8 cellular contexts compared by ENCODE assay signal in the genomic region with DNA sequence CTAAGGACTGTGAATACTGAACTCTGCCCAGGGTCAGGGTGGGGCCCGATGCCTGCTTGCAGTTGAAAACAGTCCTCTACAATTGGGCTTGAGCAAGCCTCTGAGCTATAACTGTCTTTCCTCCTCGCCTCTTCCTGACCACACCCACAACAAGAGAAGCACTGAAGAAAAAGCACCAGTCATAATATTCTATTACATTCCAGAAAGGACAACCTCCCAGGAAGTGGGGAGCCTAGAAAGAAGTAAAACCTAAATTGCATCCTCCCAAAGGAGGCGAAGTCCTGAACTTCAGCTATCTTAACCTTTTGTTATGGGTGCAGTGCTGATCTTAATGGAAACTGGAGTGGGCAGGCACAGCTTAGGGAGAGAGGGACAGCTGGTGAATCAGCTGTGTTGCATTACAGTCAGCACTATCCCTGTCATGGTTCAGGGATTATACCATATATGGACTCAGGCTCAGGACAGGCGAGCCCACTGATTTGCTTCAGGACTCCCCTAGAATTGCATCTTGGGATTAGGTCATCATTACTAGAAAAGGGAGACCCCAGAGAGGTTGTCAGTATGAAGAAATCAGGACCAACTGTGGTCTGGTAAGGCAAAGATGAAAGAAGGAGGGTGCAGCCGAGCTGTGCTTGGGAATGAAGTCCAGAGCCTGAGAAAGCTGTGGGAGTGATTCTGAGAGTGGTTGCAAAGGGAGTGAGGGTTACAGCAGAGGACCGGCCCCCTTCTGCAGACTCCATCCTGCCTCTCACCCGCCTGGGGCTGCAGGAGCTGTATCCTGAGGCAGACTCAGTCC. TPM values are rescaled to one million over a fixed set of nuclear protein-coding genes. Genes with fewer than 3 reads are reported as not detected.
DNase-seq lines count a peak whose midpoint lies in the region; ATAC-seq, FAIRE-seq and TF ChIP-seq lines count a peak whose summit lies in the region.

No MANE protein-coding gene starts in this region.

- in situ Hi-C loops in G401 (cut with HindIII; ENCODE audit: low sequenced_read_pairs): no loop called here

- H3K27ac ChIP-seq in adrenal gland: peak overlapping the region in 3 of 5 donors; percentile 33 to 81 (median 45)
- peak overlapping the region; percentile 40 for H3K27ac ChIP-seq in suprapubic skin

- intact Hi-C loops in adrenal gland (cut with DNase I): loop anchor here (5.0 to 10.0 kb wide), 3 partner anchors 70 to 183 kb away; no protein-coding TSS in a partner anchor

- H3K4me1 ChIP-seq in adrenal gland (replicated peaks in 1 of 2) (peaks cover 4 to 18% of the 10 kb centered on the region in 2 donors), suprapubic skin (peaks cover 28% of the 10 kb centered on the region)

- FAIRE-seq in H54 (lab: Jason Lieb, UNC): peak; percentile 61

- WGBS in adrenal gland, 4 donors: 36 to 57% (median 50%) methylated on average over 7 of the region's 7 CpGs
- WGBS in suprapubic skin: 46% methylated on average over 7 of the region's 7 CpGs

- ATAC-seq in GM18505 (IDR thresholded peaks at IDR 0.05; ENCODE audit: unreplicated experiment): peak; percentile 76

- H3K9me3 ChIP-seq in adrenal gland (replicated peaks in 1 of 3) (no peaks in the 10 kb centered on the region), suprapubic skin (no peaks in the 10 kb centered on the region)

- H3K36me3 ChIP-seq in adrenal gland (replicated peaks in 1 of 2) (no peaks in the 10 kb centered on the region), suprapubic skin (no peaks in the 10 kb centered on the region)

- H3K4me3 ChIP-seq in adrenal gland (no peak overlapping the region), suprapubic skin (no peak overlapping the region)

- DNase-seq in H54 (ENCODE audit: insufficient read length, low spot score): peak; percentile 78
- peak; percentile 95 for DNase-seq in LHCN-M2 (ENCODE audit: low read depth)
- peak in 5 of 7 donors; percentile 27 to 71 (median 36) for DNase-seq in adrenal gland
- DNase-seq in iris pigment epithelial cell (ENCODE audit: low read depth): peak; percentile 95
- no peak for DNase-seq in suprapubic skin (ENCODE audit: low spot score in 2 of 2)
- DNase-seq in G401 (ENCODE audit: low spot score): no peak
- no peak for DNase-seq in activated CD4-positive, alpha-beta T cell treated with anti-CD3 and anti-CD28 coated beads, Interleukin-2, amount 50 U/mL, for 4 hours

- TF ChIP-seq CTCF in adrenal gland (IDR thresholded peaks at IDR 0.05) (no peak), suprapubic skin (IDR thresholded peaks at IDR 0.05) (no peak)

- no peak for TF ChIP-seq POLR2A in GM18505 (IDR thresholded peaks at IDR 0.05; ENCODE audit: borderline replicate concordance, extremely low read depth, insufficient read depth, insufficient read length)
- TF ChIP-seq POLR2A in H54 (IDR thresholded peaks at IDR 0.05; ENCODE audit: low read depth, low read length): no peak
- TF ChIP-seq POLR2A in adrenal gland (IDR thresholded peaks at IDR 0.05): no peak
- TF ChIP-seq POLR2A in suprapubic skin (IDR thresholded peaks at IDR 0.05): no peak

- no peak for TF ChIP-seq EP300 in suprapubic skin (IDR thresholded peaks at IDR 0.05)

- H3K27me3 ChIP-seq in adrenal gland (no peaks in the 10 kb centered on the region), suprapubic skin (no peaks in the 10 kb centered on the region)

RNA-seq across cellular contexts. Expression of a gene that starts 18.3 kb away (rescaled TPM):
- 108 and 124 TPM in 2 replicates for total RNA-seq in LHCN-M2 (2014; rRNA removed)
- 95.4 TPM for polyA plus RNA-seq in LHCN-M2 (2012)
- total RNA-seq in adrenal gland: 10 to 100 TPM in 6 of 8 donors, 1 to 10 TPM in 2; 8.0 to 17.9 (median 10.6) TPM
- polyA plus RNA-seq in adrenal gland: 1 to 10 TPM; 2.2 to 7.0 (median 2.5) TPM
- 10 to 100 TPM in 1 of 4 donors, 1 to 10 TPM in 3; 6.5 to 14.1 (median 7.2) TPM for total RNA-seq in suprapubic skin
- 4.9 and 9.6 TPM in 2 replicates for total RNA-seq in G401 (2014; rRNA removed; shearing (Covaris generic))

Comparison
In these comparisons a context has a peak if more than half of its experiments do, and no peak if none do; other contexts are left out.
1. DNase-seq: peak in H54 (single experiment), LHCN-M2 (single experiment), adrenal gland (5 of 7) and iris pigment epithelial cell (single experiment); none in suprapubic skin (0 of 2), G401 (single experiment) and activated CD4-positive, alpha-beta T cell treated with anti-CD3 and anti-CD28 coated beads, Interleukin-2, amount 50 U/mL, for 4 hours (0 of 2).